17 cellular contexts compared by ENCODE assay signal in the genomic region with DNA sequence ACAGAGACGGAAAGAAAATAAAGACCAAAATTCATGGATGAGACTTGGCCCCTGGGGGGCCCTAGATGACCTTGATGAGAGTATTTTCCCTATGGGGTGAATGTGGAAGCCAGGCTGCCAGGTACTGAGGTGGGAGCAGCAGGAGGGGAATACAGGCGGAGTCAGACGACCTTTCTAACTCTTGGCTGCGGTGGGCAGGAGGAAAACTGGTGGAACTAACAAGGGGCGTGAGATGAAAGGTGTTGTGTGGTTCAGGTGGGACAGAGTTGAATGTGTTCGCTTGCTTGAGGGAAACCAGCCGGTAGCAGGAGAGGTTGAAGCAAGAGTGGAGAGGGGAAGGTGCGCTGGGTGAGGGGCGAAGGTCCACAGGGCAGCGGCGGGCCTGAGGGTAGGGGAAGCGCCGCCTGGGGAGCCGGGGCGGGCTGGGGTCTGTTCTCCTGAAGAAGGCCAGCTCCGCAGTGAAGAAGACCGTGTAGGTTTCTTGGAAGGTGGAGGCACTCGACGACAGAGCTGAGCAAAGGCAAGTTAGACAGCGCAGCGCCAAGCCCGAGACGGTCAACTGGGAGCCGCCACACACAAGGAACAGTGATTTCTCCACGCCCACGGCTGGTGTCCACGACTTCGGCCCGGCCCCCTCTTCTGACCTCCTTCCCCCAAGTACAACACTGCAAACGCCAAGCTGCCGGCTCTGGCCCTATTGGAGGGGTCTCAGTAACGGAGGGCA.
DNase-seq lines count a peak whose midpoint lies in the region; ATAC-seq, FAIRE-seq and TF ChIP-seq lines count a peak whose summit lies in the region.
"Had no signal": no experiment of that assay in that cellular context is flagged by ENCODE, and none has a peak within 500 bp of the region (broad histone marks: within the 10 kb centered on the region; RNA-seq: fewer than 3 reads in every experiment).

No MANE protein-coding gene starts in this region.

- ATAC-seq in HG03135 (IDR thresholded peaks at IDR 0.05; ENCODE audit: unreplicated experiment): no peak
- ATAC-seq: CD8-positive, alpha-beta T cell had no signal

- peaks cover 5% of the 10 kb centered on the region for H3K4me1 Mint-ChIP-seq in activated T-helper 1 cell treated with anti-CD3 and anti-CD28 coated beads, Interleukin-12 subunit alpha, Interleukin-12 subunit beta, Interleukin-2, Interleukin-4 antibody, amounts not matched to agents 30 ng/mL and 10 ng/mL and 1 ng/mL, durations not matched to agents 14 hours and 24 hours and 36 hours (ENCODE audit: low read depth)
- H3K4me1 Mint-ChIP-seq in glutamatergic neuron (ENCODE audit: low read depth, unreplicated experiment): peaks cover 1% of the 10 kb centered on the region
- peaks cover 29% of the 10 kb centered on the region for H3K4me1 Mint-ChIP-seq in nephron progenitor cell

- TF ChIP-seq CTCF in GM13976 (IDR thresholded peaks at IDR 0.05; ENCODE audit: borderline replicate concordance, control extremely low read depth, extremely low read depth, insufficient read depth, missing control alignments) (no peak), glutamatergic neuron (IDR thresholded peaks at IDR 0.05; ENCODE audit: partially characterized antibody, unreplicated experiment) (no peak), nephron progenitor cell (IDR thresholded peaks at IDR 0.05) (no peak)

- peak; percentile 37 for DNase-seq in GM13976 (ENCODE audit: low spot score)
- DNase-seq in activated T-helper 1 cell treated with anti-CD3 and anti-CD28 coated beads, Interleukin-12 subunit alpha, Interleukin-12 subunit beta, Interleukin-2, Interleukin-4 antibody, amounts not matched to agents 30 ng/mL and 10 ng/mL and 1 ng/mL, durations not matched to agents 14 hours and 24 hours and 36 hours (ENCODE audit: low spot score): no peak
- no peak for DNase-seq in glutamatergic neuron
- no peak for DNase-seq in nephron progenitor cell
- DNase-seq in NCI-H1092 (lab: John Stamatoyannopoulos, UW): no peak
- no peak for DNase-seq in frontal cortex (ENCODE audit: low spot score in 2 of 2)
- DNase-seq in NCI-H146 treated with DMSO at 0.1 percent for 48 hours (lab: John Stamatoyannopoulos, UW; ENCODE audit: unreplicated experiment): no peak
- DNase-seq: activated CD4-positive, alpha-beta T cell treated with anti-CD3 and anti-CD28 coated beads for 48 hours; activated gamma-delta T cell; CD8-positive, alpha-beta T cell; cortex of kidney; HFFc6; NCI-H2081 treated with DMSO at 0.1 percent for 48 hours; NCI-H446 treated with DMSO at 0.1 percent for 48 hours; stimulated activated CD8-positive, alpha-beta memory T cell treated with anti-CD3 and anti-CD28 coated beads, Interleukin-4, amount 100 ng/mL, for 48 hours had no signal

- peaks cover 63% of the 10 kb centered on the region for H3K27me3 Mint-ChIP-seq in activated T-helper 1 cell treated with anti-CD3 and anti-CD28 coated beads, Interleukin-12 subunit alpha, Interleukin-12 subunit beta, Interleukin-2, Interleukin-4 antibody, amounts not matched to agents 30 ng/mL and 10 ng/mL and 1 ng/mL, durations not matched to agents 14 hours and 24 hours and 36 hours (ENCODE audit: insufficient read depth)
- H3K27me3 Mint-ChIP-seq in glutamatergic neuron (ENCODE audit: unreplicated experiment) (peaks cover 16% of the 10 kb centered on the region), nephron progenitor cell (ENCODE audit: low read depth, poor library complexity) (peaks cover 60% of the 10 kb centered on the region)

- H3K27ac Mint-ChIP-seq in activated T-helper 1 cell treated with anti-CD3 and anti-CD28 coated beads, Interleukin-12 subunit alpha, Interleukin-12 subunit beta, Interleukin-2, Interleukin-4 antibody, amounts not matched to agents 30 ng/mL and 10 ng/mL and 1 ng/mL, durations not matched to agents 14 hours and 24 hours and 36 hours: no peak overlapping the region
- H3K27ac Mint-ChIP-seq in glutamatergic neuron (ENCODE audit: unreplicated experiment): peak overlapping the region; percentile 77
- peak overlapping the region; percentile 18 for H3K27ac Mint-ChIP-seq in nephron progenitor cell
- H3K27ac Mint-ChIP-seq: CD8-positive, alpha-beta T cell; HFFc6 had no signal

- no peaks in the 10 kb centered on the region for H3K9me3 Mint-ChIP-seq in activated T-helper 1 cell treated with anti-CD3 and anti-CD28 coated beads, Interleukin-12 subunit alpha, Interleukin-12 subunit beta, Interleukin-2, Interleukin-4 antibody, amounts not matched to agents 30 ng/mL and 10 ng/mL and 1 ng/mL, durations not matched to agents 14 hours and 24 hours and 36 hours
- H3K9me3 Mint-ChIP-seq in glutamatergic neuron (ENCODE audit: unreplicated experiment) (peaks cover 11% of the 10 kb centered on the region), nephron progenitor cell (peaks cover 19% of the 10 kb centered on the region)
- H3K9me3 Mint-ChIP-seq: CD8-positive, alpha-beta T cell; HFFc6 had no signal

- FAIRE-seq in frontal cortex (lab: Jason Lieb, UNC): no peak
- FAIRE-seq: endothelial cell of umbilical vein had no signal

- intact Hi-C loops in activated T-helper 1 cell treated with anti-CD3 and anti-CD28 coated beads, Interleukin-12 subunit alpha, Interleukin-12 subunit beta, Interleukin-2, Interleukin-4 antibody, amounts not matched to agents 30 ng/mL and 10 ng/mL and 1 ng/mL, durations not matched to agents 14 hours and 24 hours and 36 hours (cut with micrococcal nuclease): no loop called here

- in situ Hi-C loops in GM13976 (cut with MboI; ENCODE audit: low sequenced_read_pairs, unreplicated experiment): no loop called here

- H3K4me3 Mint-ChIP-seq in activated T-helper 1 cell treated with anti-CD3 and anti-CD28 coated beads, Interleukin-12 subunit alpha, Interleukin-12 subunit beta, Interleukin-2, Interleukin-4 antibody, amounts not matched to agents 30 ng/mL and 10 ng/mL and 1 ng/mL, durations not matched to agents 14 hours and 24 hours and 36 hours: peak overlapping the region; percentile 55
- H3K4me3 Mint-ChIP-seq in glutamatergic neuron (ENCODE audit: unreplicated experiment): peak overlapping the region; percentile 85
- H3K4me3 Mint-ChIP-seq in nephron progenitor cell: peak overlapping the region; percentile 83
- H3K4me3 Mint-ChIP-seq: HFFc6 had no signal

- H3K36me3 Mint-ChIP-seq in activated T-helper 1 cell treated with anti-CD3 and anti-CD28 coated beads, Interleukin-12 subunit alpha, Interleukin-12 subunit beta, Interleukin-2, Interleukin-4 antibody, amounts not matched to agents 30 ng/mL and 10 ng/mL and 1 ng/mL, durations not matched to agents 14 hours and 24 hours and 36 hours (ENCODE audit: low read depth): no peaks in the 10 kb centered on the region
- H3K36me3 Mint-ChIP-seq in glutamatergic neuron (ENCODE audit: unreplicated experiment) (peaks cover 8% of the 10 kb centered on the region), nephron progenitor cell (ENCODE audit: low read depth) (peaks cover 37% of the 10 kb centered on the region)
- H3K36me3 Mint-ChIP-seq: CD8-positive, alpha-beta T cell had no signal
